In genomic region chr5:150139334-150139733, GRCh38 we compare ENCODE assay signal across 1 cellular context.
TF ChIP-seq lines count a peak whose summit lies in the region.

No MANE protein-coding gene starts in this region.

TF ChIP-seq in IMR-90, 13 proteins besides CTCF, POLR2A, EP300 and RAD21:
- no peak for TF ChIP-seq CHD1 (IDR thresholded peaks at IDR 0.05; ENCODE audit: low read depth, low read length)
- TF ChIP-seq MAZ (IDR thresholded peaks at IDR 0.05; ENCODE audit: borderline replicate concordance, low read depth, low read length): peak; percentile 94
- no peak for TF ChIP-seq NFE2L2 (IDR thresholded peaks at IDR 0.05; ENCODE audit: low read depth, low read length)
- peak; percentile 65; the same call in 1 of the 2 replicates for TF ChIP-seq FOS (IDR thresholded peaks at IDR 0.05; ENCODE audit: low read depth, low read length)
- TF ChIP-seq RFX5 (IDR thresholded peaks at IDR 0.05; ENCODE audit: low read depth, low read length): no peak
- TF ChIP-seq MAFK (IDR thresholded peaks at IDR 0.05; ENCODE audit: low read depth, low read length): no peak
